In the genomic region with DNA sequence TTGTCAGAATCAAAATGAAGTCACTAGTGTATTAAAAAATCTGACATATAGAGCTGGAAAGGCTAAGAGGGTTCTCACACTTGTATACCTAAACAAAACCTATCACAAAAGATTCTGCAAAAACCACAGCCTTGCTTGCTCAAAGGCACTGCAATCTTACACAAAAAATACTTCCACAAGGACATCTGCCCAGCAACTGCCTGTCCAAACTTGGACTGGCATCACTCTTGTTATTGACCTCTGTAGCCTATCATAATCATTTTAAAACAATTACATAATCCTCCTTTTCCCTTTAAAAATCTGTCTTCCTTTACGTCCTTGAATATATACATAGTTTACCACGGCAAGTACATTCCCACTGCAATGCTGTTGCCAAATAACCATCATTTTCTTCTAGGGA, we compare ENCODE assay signal across 23 cellular contexts.
"Had no signal": no experiment of that assay in that cellular context is flagged by ENCODE, and none has a peak within 500 bp of the region (broad histone marks: within the 10 kb centered on the region; RNA-seq: fewer than 3 reads in every experiment).

No MANE protein-coding gene starts in this region.

- H3K4me1 ChIP-seq: ascending aorta, Peyer's patch had no signal

- H3K9me3 ChIP-seq: ascending aorta, body of pancreas had no signal

- H3K27ac ChIP-seq: ascending aorta, body of pancreas, Peyer's patch, RWPE1 had no signal

- H3K4me3 ChIP-seq: ascending aorta, body of pancreas, Peyer's patch had no signal

- H3K27me3 ChIP-seq: ascending aorta, body of pancreas, Peyer's patch had no signal

- DNase-seq: activated CD4-positive, alpha-beta T cell treated with anti-CD3 and anti-CD28 coated beads for 48 hours; activated CD4-positive, alpha-beta T cell treated with anti-CD3 and anti-CD28 coated beads, Interleukin-2, amount 50 U/mL, for 4 hours; activated CD4-positive, CD25-positive, alpha-beta regulatory T cell treated with anti-CD3 and anti-CD28 coated beads, Interleukin-2, amount 50 U/mL, for 72 hours; activated CD8-positive, alpha-beta memory T cell treated with anti-CD3 and anti-CD28 coated beads, Interleukin-2, amount 10 ng/mL, durations not matched to agents 7 days and 5 days; activated CD8-positive, alpha-beta T cell treated with anti-CD3 and anti-CD28 coated beads, Interleukin-2, amount 10 ng/mL, durations not matched to agents 7 days and 5 days; activated effector memory CD4-positive, alpha-beta T cell treated with Interleukin-2 at 50 U/mL for 16 hours; activated naive CD4-positive, alpha-beta T cell; activated T-cell treated with anti-CD3 and anti-CD28 coated beads, Interleukin-2, amount 50 U/mL, for 24 hours; amniotic stem cell; body of pancreas; Kasumi-1; KBM-7; NCI-H1105 treated with DMSO at 0.1 percent for 48 hours; NCI-H1436 treated with DMSO at 0.1 percent for 48 hours; NCI-H187; NCI-H446; NCI-H524; Peyer's patch; SHP77; T-helper 17 cell; T-helper 9 cell had no signal
